In genomic region chr19:35729763-35730162, GRCh38 we compare ENCODE assay signal across 21 cellular contexts.
"Had no signal": no experiment of that assay in that cellular context is flagged by ENCODE, and none has a peak within 500 bp of the region (broad histone marks: within the 10 kb centered on the region; RNA-seq: fewer than 3 reads in every experiment).

No MANE protein-coding gene starts in this region.

- H3K4me1 ChIP-seq: esophagus muscularis mucosa, gastrocnemius medialis, psoas muscle, tibial artery had no signal

- H3K27ac ChIP-seq: epithelial cell of prostate, esophagus muscularis mucosa, gastrocnemius medialis, psoas muscle, suprapubic skin, tibial artery had no signal

- H3K9me3 ChIP-seq: esophagus muscularis mucosa, gastrocnemius medialis, psoas muscle, suprapubic skin, tibial artery had no signal

- DNase-seq: effector memory CD4-positive, alpha-beta T cell; gastrocnemius medialis; immature natural killer cell; left ventricle myocardium superior; mesenchymal stem cell; midbrain; naive B cell; retina; stimulated activated CD4-positive, alpha-beta T cell treated with anti-CD3 and anti-CD28 coated beads, Interleukin-2, amount 100 ng/mL, for 24 hours; stimulated activated CD4-positive, alpha-beta T cell treated with anti-CD3 and anti-CD28 coated beads, Interleukin-4, amount 100 ng/mL, for 4 hours; stimulated activated naive CD4-positive, alpha-beta T cell; tibial artery had no signal

- H3K4me1 Mint-ChIP-seq: immature natural killer cell, nephron had no signal

- H3K9me3 Mint-ChIP-seq: central memory CD8-positive, alpha-beta T cell; immature natural killer cell; naive B cell; nephron had no signal

- H3K27ac Mint-ChIP-seq: nephron had no signal

- H3K27me3 ChIP-seq: esophagus muscularis mucosa, gastrocnemius medialis, suprapubic skin, tibial artery had no signal

- H3K4me3 Mint-ChIP-seq: central memory CD8-positive, alpha-beta T cell; immature natural killer cell; nephron had no signal

- H3K4me3 ChIP-seq: esophagus muscularis mucosa, gastrocnemius medialis, lung, psoas muscle, skin epidermis, suprapubic skin, tibial artery had no signal

- ATAC-seq: gastrocnemius medialis, left ventricle myocardium superior, psoas muscle, sciatic nerve had no signal
